1 cellular context compared by ENCODE assay signal in the genomic region with DNA sequence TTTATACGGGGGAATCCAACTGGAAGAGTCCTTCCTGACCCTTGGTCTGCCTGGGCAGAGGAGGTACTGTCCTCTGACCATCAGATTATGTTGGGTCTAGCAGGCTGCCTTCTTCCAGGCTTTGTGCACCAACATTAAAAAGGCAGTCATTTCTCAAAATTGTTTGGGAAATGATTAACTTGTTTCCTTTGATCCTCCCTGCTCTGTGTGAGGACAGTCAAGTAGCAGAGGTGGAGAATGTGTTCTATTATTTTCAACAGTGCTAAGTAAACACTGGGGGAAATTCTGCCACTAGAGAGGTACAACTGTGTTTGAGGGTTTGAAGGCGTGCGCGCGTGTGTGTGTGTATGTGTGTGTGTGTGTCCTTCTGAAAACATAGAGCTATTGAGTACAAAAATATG.
TF ChIP-seq lines count a peak whose summit lies in the region.

No MANE protein-coding gene starts in this region.

TF ChIP-seq in HepG2, 621 proteins besides CTCF, POLR2A, EP300 and RAD21 (continued from another document):
- TF ChIP-seq, protein P1, sequence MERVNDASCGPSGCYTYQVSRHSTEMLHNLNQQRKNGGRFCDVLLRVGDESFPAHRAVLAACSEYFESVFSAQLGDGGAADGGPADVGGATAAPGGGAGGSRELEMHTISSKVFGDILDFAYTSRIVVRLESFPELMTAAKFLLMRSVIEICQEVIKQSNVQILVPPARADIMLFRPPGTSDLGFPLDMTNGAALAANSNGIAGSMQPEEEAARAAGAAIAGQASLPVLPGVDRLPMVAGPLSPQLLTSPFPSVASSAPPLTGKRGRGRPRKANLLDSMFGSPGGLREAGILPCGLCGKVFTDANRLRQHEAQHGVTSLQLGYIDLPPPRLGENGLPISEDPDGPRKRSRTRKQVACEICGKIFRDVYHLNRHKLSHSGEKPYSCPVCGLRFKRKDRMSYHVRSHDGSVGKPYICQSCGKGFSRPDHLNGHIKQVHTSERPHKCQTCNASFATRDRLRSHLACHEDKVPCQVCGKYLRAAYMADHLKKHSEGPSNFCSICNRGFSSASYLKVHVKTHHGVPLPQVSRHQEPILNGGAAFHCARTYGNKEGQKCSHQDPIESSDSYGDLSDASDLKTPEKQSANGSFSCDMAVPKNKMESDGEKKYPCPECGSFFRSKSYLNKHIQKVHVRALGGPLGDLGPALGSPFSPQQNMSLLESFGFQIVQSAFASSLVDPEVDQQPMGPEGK (CRISPR knock-in tag; IDR thresholded peaks at IDR 0.05) = peak; percentile 77
- TF ChIP-seq KLF16 (CRISPR knock-in tag; IDR thresholded peaks at IDR 0.05) (peak in 1 of 2 experiments; percentile 91; a peak in 2 of 4 replicates), NFIB (CRISPR knock-in tag; IDR thresholded peaks at IDR 0.05; ENCODE audit: borderline replicate concordance) (no peak), ZBTB7B (CRISPR knock-in tag; IDR thresholded peaks at IDR 0.05) (peak; percentile 42; the same call in 1 of the 2 replicates), TSC22D2 (CRISPR knock-in tag; IDR thresholded peaks at IDR 0.05; ENCODE audit: borderline replicate concordance) (peak; percentile 63; the same call in 1 of the 2 replicates), ZNF33A (CRISPR knock-in tag; IDR thresholded peaks at IDR 0.05; ENCODE audit: borderline replicate concordance) (no peak), ATF7 (IDR thresholded peaks at IDR 0.05) (no peak), ATF7 (CRISPR knock-in tag; IDR thresholded peaks at IDR 0.05) (no peak), ELK4 (CRISPR knock-in tag; IDR thresholded peaks at IDR 0.05; ENCODE audit: borderline replicate concordance) (no peak), NR2F1 (CRISPR knock-in tag; IDR thresholded peaks at IDR 0.05) (peak in 1 of 2 experiments; percentile 16; a peak in 1 of 4 replicates), ZNF362 (CRISPR knock-in tag; IDR thresholded peaks at IDR 0.05; ENCODE audit: borderline replicate concordance) (peak; percentile 72; the same call in 1 of the 2 replicates), FOXJ3 (CRISPR knock-in tag; IDR thresholded peaks at IDR 0.05; ENCODE audit: borderline replicate concordance) (peak; percentile 89; the same call in 1 of the 2 replicates), YEATS2 (CRISPR knock-in tag; IDR thresholded peaks at IDR 0.05; ENCODE audit: borderline replicate concordance) (peak; percentile 44; the same call in 1 of the 2 replicates), NR2F2 (IDR thresholded peaks at IDR 0.05; ENCODE audit: borderline replicate concordance, low read depth) (peak; percentile 74), NFIC (IDR thresholded peaks at IDR 0.05; ENCODE audit: low read length) (peak; percentile 87), SP1 (IDR thresholded peaks at IDR 0.05) (no peak), SP1 (CRISPR knock-in tag; IDR thresholded peaks at IDR 0.05) (no peak), FOXK1 (CRISPR knock-in tag; IDR thresholded peaks at IDR 0.05; ENCODE audit: borderline replicate concordance, low read depth) (peak; percentile 83; the same call in 1 of the 2 replicates), PHF5A (CRISPR knock-in tag; IDR thresholded peaks at IDR 0.05; ENCODE audit: low read depth, unreplicated experiment) (peak; percentile 71), ZNF12 (CRISPR knock-in tag; IDR thresholded peaks at IDR 0.05) (peak; percentile 66; the same call in 1 of the 2 replicates), FOXO1 (CRISPR knock-in tag; IDR thresholded peaks at IDR 0.05) (peak; percentile 87), ZNF703 (CRISPR knock-in tag; IDR thresholded peaks at IDR 0.05; ENCODE audit: borderline replicate concordance) (no peak), MEIS2 (CRISPR knock-in tag; IDR thresholded peaks at IDR 0.05) (peak; percentile 60; the same call in 1 of the 2 replicates), FIP1L1 (IDR thresholded peaks at IDR 0.05; ENCODE audit: borderline replicate concordance, insufficient read depth, low read depth, low read length) (no peak), POGZ (CRISPR knock-in tag; IDR thresholded peaks at IDR 0.05) (peak; percentile 52; the same call in 1 of the 2 replicates), ZNF749 (CRISPR knock-in tag; IDR thresholded peaks at IDR 0.05; ENCODE audit: borderline replicate concordance) (0 out of 2 replicates have a peak, but pooled peaks have one; percentile 26), ZNF256 (CRISPR knock-in tag; conservative IDR thresholded peaks at IDR 0.05) (no peak), ZMAT3 (CRISPR knock-in tag; conservative IDR thresholded peaks at IDR 0.05) (peak; percentile 39; the same call in 1 of the 2 replicates), GATA4 (IDR thresholded peaks at IDR 0.05; ENCODE audit: borderline replicate concordance, low read depth) (no peak), PHF21A (CRISPR knock-in tag; IDR thresholded peaks at IDR 0.05) (peak; percentile 96), CAMTA2 (CRISPR knock-in tag; IDR thresholded peaks at IDR 0.05; ENCODE audit: borderline replicate concordance) (no peak), HMG20A (CRISPR knock-in tag; IDR thresholded peaks at IDR 0.05; ENCODE audit: borderline replicate concordance) (peak; percentile 83; the same call in 1 of the 2 replicates), ZNF552 (CRISPR knock-in tag; IDR thresholded peaks at IDR 0.05; ENCODE audit: borderline replicate concordance) (no peak), FOXK2 (IDR thresholded peaks at IDR 0.05) (peak; percentile 83), ARNT2 (CRISPR knock-in tag; IDR thresholded peaks at IDR 0.05; ENCODE audit: low read depth) (0 out of 2 replicates have a peak, but pooled peaks have one; percentile 46), POLR2G (IDR thresholded peaks at IDR 0.05; ENCODE audit: low read depth, low read length) (peak; percentile 68), ZNF232 (CRISPR knock-in tag; IDR thresholded peaks at IDR 0.05; ENCODE audit: borderline replicate concordance) (peak; percentile 68; the same call in 1 of the 2 replicates), RBFOX2 (IDR thresholded peaks at IDR 0.05; ENCODE audit: low read depth, low read length) (0 out of 2 replicates have a peak, but pooled peaks have one; percentile 7), MEIS1 (CRISPR knock-in tag; IDR thresholded peaks at IDR 0.05; ENCODE audit: borderline replicate concordance) (peak; percentile 81; the same call in 1 of the 2 replicates), MIER2 (CRISPR knock-in tag; IDR thresholded peaks at IDR 0.05) (peak; percentile 45; the same call in 1 of the 2 replicates), SMYD3 (CRISPR knock-in tag; IDR thresholded peaks at IDR 0.05) (peak; percentile 84; the same call in 1 of the 2 replicates), DNMT3B (CRISPR knock-in tag; conservative IDR thresholded peaks at IDR 0.05) (no peak), TBX2 (CRISPR knock-in tag; IDR thresholded peaks at IDR 0.05; ENCODE audit: borderline replicate concordance) (peak; percentile 99), YY1 (IDR thresholded peaks at IDR 0.05; ENCODE audit: insufficient read depth, insufficient replicate concordance, low read depth, low read length) (peak; percentile 12), IKZF4 (CRISPR knock-in tag; IDR thresholded peaks at IDR 0.05; ENCODE audit: borderline replicate concordance, low read depth, not compliant biosample characterization) (no peak), TCF7L2 (IDR thresholded peaks at IDR 0.05; ENCODE audit: low read depth, low read length) (peak; percentile 83)
- TF ChIP-seq, protein P2, sequence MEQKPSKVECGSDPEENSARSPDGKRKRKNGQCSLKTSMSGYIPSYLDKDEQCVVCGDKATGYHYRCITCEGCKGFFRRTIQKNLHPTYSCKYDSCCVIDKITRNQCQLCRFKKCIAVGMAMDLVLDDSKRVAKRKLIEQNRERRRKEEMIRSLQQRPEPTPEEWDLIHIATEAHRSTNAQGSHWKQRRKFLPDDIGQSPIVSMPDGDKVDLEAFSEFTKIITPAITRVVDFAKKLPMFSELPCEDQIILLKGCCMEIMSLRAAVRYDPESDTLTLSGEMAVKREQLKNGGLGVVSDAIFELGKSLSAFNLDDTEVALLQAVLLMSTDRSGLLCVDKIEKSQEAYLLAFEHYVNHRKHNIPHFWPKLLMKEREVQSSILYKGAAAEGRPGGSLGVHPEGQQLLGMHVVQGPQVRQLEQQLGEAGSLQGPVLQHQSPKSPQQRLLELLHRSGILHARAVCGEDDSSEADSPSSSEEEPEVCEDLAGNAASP (CRISPR knock-in tag; IDR thresholded peaks at IDR 0.05; ENCODE audit: borderline replicate concordance) = peak; percentile 82; the same call in 1 of the 2 replicates
- TF ChIP-seq, protein P3, sequence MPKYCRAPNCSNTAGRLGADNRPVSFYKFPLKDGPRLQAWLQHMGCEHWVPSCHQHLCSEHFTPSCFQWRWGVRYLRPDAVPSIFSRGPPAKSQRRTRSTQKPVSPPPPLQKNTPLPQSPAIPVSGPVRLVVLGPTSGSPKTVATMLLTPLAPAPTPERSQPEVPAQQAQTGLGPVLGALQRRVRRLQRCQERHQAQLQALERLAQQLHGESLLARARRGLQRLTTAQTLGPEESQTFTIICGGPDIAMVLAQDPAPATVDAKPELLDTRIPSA (CRISPR knock-in tag; IDR thresholded peaks at IDR 0.05; ENCODE audit: borderline replicate concordance) = no peak
- TF ChIP-seq, protein P4, sequence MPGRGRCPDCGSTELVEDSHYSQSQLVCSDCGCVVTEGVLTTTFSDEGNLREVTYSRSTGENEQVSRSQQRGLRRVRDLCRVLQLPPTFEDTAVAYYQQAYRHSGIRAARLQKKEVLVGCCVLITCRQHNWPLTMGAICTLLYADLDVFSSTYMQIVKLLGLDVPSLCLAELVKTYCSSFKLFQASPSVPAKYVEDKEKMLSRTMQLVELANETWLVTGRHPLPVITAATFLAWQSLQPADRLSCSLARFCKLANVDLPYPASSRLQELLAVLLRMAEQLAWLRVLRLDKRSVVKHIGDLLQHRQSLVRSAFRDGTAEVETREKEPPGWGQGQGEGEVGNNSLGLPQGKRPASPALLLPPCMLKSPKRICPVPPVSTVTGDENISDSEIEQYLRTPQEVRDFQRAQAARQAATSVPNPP (CRISPR knock-in tag; IDR thresholded peaks at IDR 0.05) = 0 out of 2 replicates have a peak, but pooled peaks have one; percentile 57
- TF ChIP-seq, protein P5, sequence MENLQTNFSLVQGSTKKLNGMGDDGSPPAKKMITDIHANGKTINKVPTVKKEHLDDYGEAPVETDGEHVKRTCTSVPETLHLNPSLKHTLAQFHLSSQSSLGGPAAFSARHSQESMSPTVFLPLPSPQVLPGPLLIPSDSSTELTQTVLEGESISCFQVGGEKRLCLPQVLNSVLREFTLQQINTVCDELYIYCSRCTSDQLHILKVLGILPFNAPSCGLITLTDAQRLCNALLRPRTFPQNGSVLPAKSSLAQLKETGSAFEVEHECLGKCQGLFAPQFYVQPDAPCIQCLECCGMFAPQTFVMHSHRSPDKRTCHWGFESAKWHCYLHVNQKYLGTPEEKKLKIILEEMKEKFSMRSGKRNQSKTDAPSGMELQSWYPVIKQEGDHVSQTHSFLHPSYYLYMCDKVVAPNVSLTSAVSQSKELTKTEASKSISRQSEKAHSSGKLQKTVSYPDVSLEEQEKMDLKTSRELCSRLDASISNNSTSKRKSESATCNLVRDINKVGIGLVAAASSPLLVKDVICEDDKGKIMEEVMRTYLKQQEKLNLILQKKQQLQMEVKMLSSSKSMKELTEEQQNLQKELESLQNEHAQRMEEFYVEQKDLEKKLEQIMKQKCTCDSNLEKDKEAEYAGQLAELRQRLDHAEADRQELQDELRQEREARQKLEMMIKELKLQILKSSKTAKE (CRISPR knock-in tag; IDR thresholded peaks at IDR 0.05; ENCODE audit: borderline replicate concordance) = peak; percentile 88
- TF ChIP-seq, protein P6, sequence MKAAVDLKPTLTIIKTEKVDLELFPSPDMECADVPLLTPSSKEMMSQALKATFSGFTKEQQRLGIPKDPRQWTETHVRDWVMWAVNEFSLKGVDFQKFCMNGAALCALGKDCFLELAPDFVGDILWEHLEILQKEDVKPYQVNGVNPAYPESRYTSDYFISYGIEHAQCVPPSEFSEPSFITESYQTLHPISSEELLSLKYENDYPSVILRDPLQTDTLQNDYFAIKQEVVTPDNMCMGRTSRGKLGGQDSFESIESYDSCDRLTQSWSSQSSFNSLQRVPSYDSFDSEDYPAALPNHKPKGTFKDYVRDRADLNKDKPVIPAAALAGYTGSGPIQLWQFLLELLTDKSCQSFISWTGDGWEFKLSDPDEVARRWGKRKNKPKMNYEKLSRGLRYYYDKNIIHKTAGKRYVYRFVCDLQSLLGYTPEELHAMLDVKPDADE (CRISPR knock-in tag; IDR thresholded peaks at IDR 0.05) = no peak
